Comparison of ENCODE assay signal across 20 cellular contexts in genomic region chr1:6126028-6126427, GRCh38. TPM values are rescaled to one million over a fixed set of nuclear protein-coding genes. Genes with fewer than 3 reads are reported as not detected.
"Had no signal": no experiment of that assay in that cellular context is flagged by ENCODE, and none has a peak within 500 bp of the region (broad histone marks: within the 10 kb centered on the region; RNA-seq: fewer than 3 reads in every experiment).

No MANE protein-coding gene starts in this region.

- H3K4me1 ChIP-seq: SJCRH30 had no signal

- H3K4me2 ChIP-seq: hepatocyte had no signal

- ATAC-seq: naive thymus-derived CD4-positive, alpha-beta T cell; T-cell had no signal

- H3K36me3 ChIP-seq: SJCRH30 had no signal

- H3K27ac ChIP-seq: hepatocyte, SJCRH30, testis, WERI-Rb-1 had no signal

- H3K36me3 Mint-ChIP-seq: naive thymus-derived CD4-positive, alpha-beta T cell; T-cell had no signal

- H3K27me3 ChIP-seq: hepatocyte, testis had no signal

- H3K4me3 ChIP-seq: hepatocyte, SJCRH30, testis had no signal

- H3K9me3 Mint-ChIP-seq: activated T-cell treated with anti-CD3 and anti-CD28 coated beads, Interleukin-2, amount 50 U/mL, for 24 hours; neural crest cell; T-cell; T-helper 2 cell treated with Interferon-gamma antibody and Interleukin-4, amounts not matched to agents 5 μg/mL and 100 μg/mL, for 36 hours had no signal

- H3K9me3 ChIP-seq: SJCRH30, testis had no signal

- DNase-seq: activated CD4-positive, alpha-beta T cell treated with anti-CD3 and anti-CD28 coated beads for 1 hour; activated CD8-positive, alpha-beta memory T cell treated with anti-CD3 and anti-CD28 coated beads for 24 hours; activated CD8-positive, alpha-beta memory T cell treated with anti-CD3 and anti-CD28 coated beads, Interleukin-2, amount 50 U/mL, for 4 hours; activated naive CD4-positive, alpha-beta T cell treated with Interleukin-2 at 50 U/mL for 16 hours; activated T-cell treated with anti-CD3 and anti-CD28 coated beads, Interleukin-2, amount 50 U/mL, for 24 hours; amygdala; cerebellar nuclear complex; effector CD4-positive, alpha-beta T cell; naive thymus-derived CD4-positive, alpha-beta T cell; SJCRH30; stimulated activated CD4-positive, alpha-beta T cell treated with anti-CD3 and anti-CD28 coated beads, Interleukin-12 subunit alpha, Interleukin-12 subunit beta, amount 100 ng/mL, for 4 hours; stimulated activated CD4-positive, alpha-beta T cell treated with anti-CD3 and anti-CD28 coated beads, Interleukin-4, amount 100 ng/mL, for 4 hours; T-cell; testis; trophoblast cell; WERI-Rb-1 had no signal

- H3K27ac Mint-ChIP-seq: activated T-cell treated with anti-CD3 and anti-CD28 coated beads, Interleukin-2, amount 50 U/mL, for 24 hours; naive thymus-derived CD4-positive, alpha-beta T cell; progenitor cell of endocrine pancreas; T-helper 2 cell treated with Interferon-gamma antibody and Interleukin-4, amounts not matched to agents 5 μg/mL and 100 μg/mL, for 36 hours had no signal

- H3K4me3 Mint-ChIP-seq: activated T-cell treated with anti-CD3 and anti-CD28 coated beads, Interleukin-2, amount 50 U/mL, for 24 hours; neural crest cell; T-cell; T-helper 2 cell treated with Interferon-gamma antibody and Interleukin-4, amounts not matched to agents 5 μg/mL and 100 μg/mL, for 36 hours had no signal

- H2AFZ ChIP-seq: hepatocyte had no signal

- H3K4me1 Mint-ChIP-seq: neural crest cell had no signal

RNA-seq across cellular contexts. Expression of gene CHD5, which starts 54.1 kb away (rescaled TPM):
- polyA plus RNA-seq: hepatocyte; naive thymus-derived CD4-positive, alpha-beta T cell had no signal
